In genomic region chr10:103193107-103193819, GRCh38 we compare ENCODE assay signal across 8 cellular contexts. TPM values are rescaled to one million over a fixed set of nuclear protein-coding genes. Genes with fewer than 3 reads are reported as not detected.
DNase-seq lines count a peak whose midpoint lies in the region; ATAC-seq and TF ChIP-seq lines count a peak whose summit lies in the region.

TSS of gene NT5C2 (minus strand) at chr10:103193272. CDS start at chr10:103174958, 18,314 bp downstream.

- TF ChIP-seq POLR2A in stomach (IDR thresholded peaks at IDR 0.05): no peak

- H3K36me3 Mint-ChIP-seq in neural crest cell (ENCODE audit: low read depth): no peaks in the 10 kb centered on the region

- H3K27ac ChIP-seq in SJCRH30 (peak within 1 kb of the TSS; percentile 81), stomach (peak within 1 kb of the TSS; percentile 97 to 99 (median 98))

- DNase-seq in D341Med (ENCODE audit: low spot score): peak; percentile 91
- peak; percentile 52 for DNase-seq in HuH-7.5 (ENCODE audit: low spot score)
- DNase-seq in SJCRH30: peak; percentile 76 to 85
- peak; percentile 71 for DNase-seq in activated gamma-delta T cell treated with Interleukin-2 at 50 U/mL for 16 hours
- peak; percentile 79 to 95 for DNase-seq in foreskin fibroblast
- peak; percentile 65 for DNase-seq in neural crest cell (ENCODE audit: low read depth, low spot score)
- DNase-seq in stomach: peak; percentile 85

- peak; percentile 67 for ATAC-seq in GM21390 (IDR thresholded peaks at IDR 0.05; ENCODE audit: unreplicated experiment)

- H3K9me3 ChIP-seq in SJCRH30 (replicated peaks): no peaks in the 10 kb centered on the region
- H3K9me3 ChIP-seq in stomach: no peaks in the 10 kb centered on the region

- H3K4me3 Mint-ChIP-seq in neural crest cell: peak within 1 kb of the TSS; percentile 100

- 4 to 29% (median 4%) methylated on average over 8 to 62 of the region's 62 CpGs for WGBS in stomach, 5 donors

- H3K4me3 ChIP-seq in SJCRH30 (peak within 1 kb of the TSS; percentile 97), foreskin fibroblast (ENCODE audit: low read depth in 1 of 2, low read length in 2 of 2) (peak within 1 kb of the TSS; percentile 67 to 90), stomach (peak within 1 kb of the TSS; percentile 86 to 98 (median 92))

- H3K4me1 ChIP-seq in SJCRH30 (peaks cover 16% of the 10 kb centered on the region; the same call in 1 of the 2 replicates), stomach (peaks cover 22 to 77% (median 43%) of the 10 kb centered on the region in 4 donors)

- TF ChIP-seq EP300 in stomach (IDR thresholded peaks at IDR 0.05): no peak

- no peak for TF ChIP-seq CTCF in foreskin fibroblast (IDR thresholded peaks at IDR 0.05; ENCODE audit: low read depth, low read length)
- no peak for TF ChIP-seq CTCF in neural crest cell (conservative IDR thresholded peaks at IDR 0.05)
- TF ChIP-seq CTCF in stomach (IDR thresholded peaks at IDR 0.05): no peak

- intact Hi-C loops in stomach (cut with DNase I; ENCODE audit: low total_unique reads): no loop called here

- H3K27me3 Mint-ChIP-seq in neural crest cell (ENCODE audit: low read depth): no peaks in the 10 kb centered on the region

- no peaks in the 10 kb centered on the region for H3K27me3 ChIP-seq in SJCRH30
- H3K27me3 ChIP-seq in stomach: no peaks in the 10 kb centered on the region

- no peaks in the 10 kb centered on the region for H3K9me3 Mint-ChIP-seq in neural crest cell

- H3K27ac Mint-ChIP-seq in neural crest cell (ENCODE audit: unreplicated experiment): peak within 1 kb of the TSS; percentile 94

- H3K4me1 Mint-ChIP-seq in neural crest cell: peaks cover 43% of the 10 kb centered on the region

- no peaks in the 10 kb centered on the region for H3K36me3 ChIP-seq in SJCRH30
- no peaks in the 10 kb centered on the region for H3K36me3 ChIP-seq in stomach

RNA-seq across cellular contexts. Expression of gene NT5C2, which starts in this region (rescaled TPM):
- 77.0 and 78.4 TPM in 2 replicates for total RNA-seq in SJCRH30 (2014; rRNA removed; shearing (Covaris generic))
- total RNA-seq in neural crest cell: 71.3 and 71.6 TPM in 2 replicates
- total RNA-seq in stomach: 100 to 1,000 TPM in 1 of 5 donors, 10 to 100 TPM in 4; 20.0 to 176 (median 87.5) TPM
- 10 to 100 TPM; 21.8 to 37.9 (median 33.3) TPM for polyA plus RNA-seq in stomach

Comparison
In these comparisons a context has a peak if more than half of its experiments do, and no peak if none do; other contexts are left out.
1. Peak in every context shown above with its lines: DNase-seq, ATAC-seq, H3K4me3 ChIP-seq and H3K27ac ChIP-seq.